In genomic region chr2:10331702-10332401, GRCh38 we compare ENCODE assay signal across 2 cellular contexts.
TF ChIP-seq lines count a peak whose summit lies in the region.

No MANE protein-coding gene starts in this region.

TF ChIP-seq in GM12878, 131 proteins besides CTCF, POLR2A, EP300 and RAD21:
- TF ChIP-seq RELB (IDR thresholded peaks at IDR 0.05; ENCODE audit: low read depth) (peak; percentile 39; the same call in 1 of the 2 replicates), EGR1 (IDR thresholded peaks at IDR 0.05; ENCODE audit: borderline replicate concordance in 1 of 2, low read depth in 2 of 2, low read length in 2 of 2) (0 out of 3 replicates have a peak, but pooled peaks of 1 of the 2 experiments have one; percentile 6), PAX5 (IDR thresholded peaks at IDR 0.05; ENCODE audit: borderline replicate concordance, low read depth, low read length) (no peak), LARP7 (IDR thresholded peaks at IDR 0.05) (no peak), PKNOX1 (IDR thresholded peaks at IDR 0.05) (0 out of 2 replicates have a peak, but pooled peaks have one; percentile 28), BHLHE40 (IDR thresholded peaks at IDR 0.05; ENCODE audit: borderline replicate concordance in 1 of 2, low read depth in 2 of 2, low read length in 1 of 2) (no peak; a peak in 1 of 4 replicates), RFX5 (IDR thresholded peaks at IDR 0.05; ENCODE audit: low read depth, low read length) (peak; percentile 90), ATF7 (IDR thresholded peaks at IDR 0.05; ENCODE audit: low read depth) (peak; percentile 83), CREB1 (IDR thresholded peaks at IDR 0.05; ENCODE audit: low read depth) (peak; percentile 16; the same call in 1 of the 2 replicates), CHD1 (IDR thresholded peaks at IDR 0.05; ENCODE audit: low read depth, low read length) (no peak), JUND (IDR thresholded peaks at IDR 0.05; ENCODE audit: low read depth, low read length) (0 out of 2 replicates have a peak, but pooled peaks have one; percentile 5), SRF (IDR thresholded peaks at IDR 0.05; ENCODE audit: low read depth in 2 of 2, low read length in 2 of 2) (no peak), SUPT20H (IDR thresholded peaks at IDR 0.05; ENCODE audit: borderline replicate concordance, control insufficient read depth, low read depth, low read length) (no peak), ZBTB33 (IDR thresholded peaks at IDR 0.05) (no peak), CEBPB (IDR thresholded peaks at IDR 0.05; ENCODE audit: borderline replicate concordance in 1 of 2, low read depth in 2 of 2, low read length in 2 of 2) (no peak), JUNB (IDR thresholded peaks at IDR 0.05) (no peak), RAD51 (IDR thresholded peaks at IDR 0.05) (peak; percentile 25; the same call in 1 of the 2 replicates), FOXM1 (IDR thresholded peaks at IDR 0.05; ENCODE audit: low read depth, low read length) (no peak), SPI1 (IDR thresholded peaks at IDR 0.05; ENCODE audit: borderline replicate concordance, insufficient read depth, low read depth, low read length) (peak; percentile 18; the same call in 1 of the 2 replicates), ZNF622 (IDR thresholded peaks at IDR 0.05) (no peak), ZBED1 (IDR thresholded peaks at IDR 0.05; ENCODE audit: borderline replicate concordance) (no peak), YY1 (IDR thresholded peaks at IDR 0.05; ENCODE audit: low read depth, low read length) (peak; percentile 35; the same call in 1 of the 2 replicates), ZZZ3 (IDR thresholded peaks at IDR 0.05; ENCODE audit: control insufficient read depth, insufficient read length, low read depth) (no peak), IKZF2 (IDR thresholded peaks at IDR 0.05) (peak in 1 of 2 experiments; percentile 56; a peak in 2 of 4 replicates), HDGF (IDR thresholded peaks at IDR 0.05) (0 out of 2 replicates have a peak, but pooled peaks have one; percentile 14), MLLT1 (IDR thresholded peaks at IDR 0.05) (0 out of 2 replicates have a peak, but pooled peaks have one; percentile 20), NR2F1 (conservative IDR thresholded peaks at IDR 0.05) (0 out of 2 replicates have a peak, but pooled peaks have one; percentile 30), TAF1 (IDR thresholded peaks at IDR 0.05; ENCODE audit: borderline replicate concordance, low read depth, low read length) (no peak)

TF ChIP-seq in SK-N-SH, 30 proteins besides CTCF, POLR2A, EP300 and RAD21 (continued from another document):
- TF ChIP-seq REST (IDR thresholded peaks at IDR 0.05; ENCODE audit: low read depth, low read length) (no peak), FOXM1 (IDR thresholded peaks at IDR 0.05; ENCODE audit: low read depth) (no peak), GATA2 (CRISPR knock-in tag; IDR thresholded peaks at IDR 0.05) (no peak)
TF ChIP-seq in SK-N-SH: peak in this region for 0.
